Comparison of ENCODE assay signal across 1 cellular context in genomic region chr18:75003089-75003488, GRCh38.
TF ChIP-seq lines count a peak whose summit lies in the region.

No MANE protein-coding gene starts in this region.

TF ChIP-seq in IMR-90, 13 proteins besides CTCF, POLR2A, EP300 and RAD21:
- TF ChIP-seq MAZ (IDR thresholded peaks at IDR 0.05; ENCODE audit: borderline replicate concordance, low read depth, low read length), result no peak
- TF ChIP-seq ELK1 (IDR thresholded peaks at IDR 0.05; ENCODE audit: borderline replicate concordance, low read depth, low read length), result no peak
- no peak for TF ChIP-seq FOS (IDR thresholded peaks at IDR 0.05; ENCODE audit: low read depth, low read length)
- TF ChIP-seq MXI1 (IDR thresholded peaks at IDR 0.05; ENCODE audit: borderline replicate concordance, low read depth, low read length), result no peak
- TF ChIP-seq BHLHE40 (IDR thresholded peaks at IDR 0.05; ENCODE audit: low read depth, low read length), result no peak
- no peak for TF ChIP-seq CHD1 (IDR thresholded peaks at IDR 0.05; ENCODE audit: low read depth, low read length)
- TF ChIP-seq CEBPB (IDR thresholded peaks at IDR 0.05; ENCODE audit: low read depth, low read length), result no peak
- no peak for TF ChIP-seq USF2 (IDR thresholded peaks at IDR 0.05; ENCODE audit: low read depth, low read length)
- TF ChIP-seq NFE2L2 (IDR thresholded peaks at IDR 0.05; ENCODE audit: low read depth, low read length), result no peak
- TF ChIP-seq SMC3 (IDR thresholded peaks at IDR 0.05; ENCODE audit: low read depth, low read length), result no peak
- no peak for TF ChIP-seq MAFK (IDR thresholded peaks at IDR 0.05; ENCODE audit: low read depth, low read length)
- no peak for TF ChIP-seq RFX5 (IDR thresholded peaks at IDR 0.05; ENCODE audit: low read depth, low read length)
